8 cellular contexts compared by ENCODE assay signal in the genomic region with DNA sequence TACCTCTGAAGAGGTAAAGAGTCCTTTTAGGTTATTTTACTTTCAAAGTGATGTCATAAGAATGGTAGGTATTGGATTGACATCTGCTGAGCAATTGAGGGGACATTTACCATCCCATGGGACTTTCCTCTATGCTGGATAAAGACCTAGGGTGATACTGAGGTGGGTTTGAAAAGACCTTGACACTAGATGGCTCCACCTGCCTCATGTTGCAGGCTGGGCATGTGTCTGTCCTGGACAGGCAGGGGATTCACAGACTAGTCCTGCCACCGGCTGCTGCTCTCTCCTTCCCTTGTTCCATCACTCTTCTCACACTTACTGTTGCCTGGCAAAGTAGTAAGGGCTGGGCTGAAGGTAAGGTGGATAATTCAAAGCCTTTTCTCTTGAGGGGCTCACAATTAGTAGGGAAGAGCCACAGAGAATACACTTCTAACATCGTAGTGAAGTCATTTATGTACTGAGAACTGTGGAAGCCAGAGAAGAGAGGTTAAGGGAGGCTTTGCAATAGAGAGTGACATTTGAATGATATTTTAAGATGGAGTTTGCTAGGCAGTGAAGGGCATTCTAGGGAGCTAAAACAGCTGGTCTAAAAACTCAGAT. TPM values are rescaled to one million over a fixed set of nuclear protein-coding genes. Genes with fewer than 3 reads are reported as not detected.
DNase-seq lines count a peak whose midpoint lies in the region; ATAC-seq and TF ChIP-seq lines count a peak whose summit lies in the region.

No MANE protein-coding gene starts in this region.

- H3K4me3 ChIP-seq in psoas muscle = no peak overlapping the region

- H3K9me3 ChIP-seq in psoas muscle = no peaks in the 10 kb centered on the region

- peak overlapping the region; percentile 48 for H3K27ac ChIP-seq in psoas muscle

- DNase-seq in NCI-H2196 (lab: John Stamatoyannopoulos, UW; ENCODE audit: unreplicated experiment) = peak; percentile 26
- no peak for DNase-seq in NCI-H2196 treated with DMSO at 0.1 percent for 48 hours (lab: John Stamatoyannopoulos, UW; ENCODE audit: unreplicated experiment)
- peak; percentile 43 for DNase-seq in HPDE6-E6E7 (ENCODE audit: extremely low spot score)
- peak; percentile 67 for DNase-seq in SW480 (ENCODE audit: low spot score)
- peak; percentile 63 for DNase-seq in germinal center (ENCODE audit: low spot score)
- peak in 1 of 2 donors; percentile 72 for DNase-seq in psoas muscle
- DNase-seq in ecto neural progenitor cell (ENCODE audit: low spot score) = no peak

- H3K27me3 ChIP-seq in psoas muscle (ENCODE audit: insufficient read depth in 3 of 3, low read length in 2 of 3) = no peaks in the 10 kb centered on the region

- intact Hi-C loops in psoas muscle (cut with DNase I) = loop anchor here (2.0 to 10.0 kb wide), 2 partner anchors 72 to 326 kb away; no protein-coding TSS in a partner anchor

- peak; percentile 59 for ATAC-seq in GM21515 (IDR thresholded peaks at IDR 0.05; ENCODE audit: unreplicated experiment)
- peak; percentile 60 to 73 (median 64) for ATAC-seq in psoas muscle

- peaks cover 77% of the 10 kb centered on the region for H3K4me1 ChIP-seq in psoas muscle

- 40 to 45% (median 42%) methylated on average over 2 of the region's 2 CpGs for WGBS in psoas muscle, 3 donors

- peak; percentile 53 for TF ChIP-seq CTCF in psoas muscle (IDR thresholded peaks at IDR 0.05)

- no peaks in the 10 kb centered on the region for H3K36me3 ChIP-seq in psoas muscle (ENCODE audit: insufficient read depth in 1 of 2, low read depth in 1 of 2)

RNA-seq across cellular contexts. Expression of a gene that starts 27.7 kb away (rescaled TPM):
- 100 to 1,000 TPM in 3 of 4 donors, 10 to 100 TPM in 1; 94.8 to 128 (median 120) TPM for total RNA-seq in psoas muscle
- 10 to 100 TPM; 30.8 to 68.2 (median 45.2) TPM for polyA plus RNA-seq in psoas muscle

Comparison
In these comparisons a context has a peak if more than half of its experiments do, and no peak if none do; other contexts are left out.
1. DNase-seq: peak in NCI-H2196 (single experiment), HPDE6-E6E7 (single experiment), SW480 (single experiment) and germinal center (single experiment); none in NCI-H2196 treated with DMSO at 0.1 percent for 48 hours (single experiment) and ecto neural progenitor cell (single experiment).